ENCODE assay signal across 24 cellular contexts in the genomic region with DNA sequence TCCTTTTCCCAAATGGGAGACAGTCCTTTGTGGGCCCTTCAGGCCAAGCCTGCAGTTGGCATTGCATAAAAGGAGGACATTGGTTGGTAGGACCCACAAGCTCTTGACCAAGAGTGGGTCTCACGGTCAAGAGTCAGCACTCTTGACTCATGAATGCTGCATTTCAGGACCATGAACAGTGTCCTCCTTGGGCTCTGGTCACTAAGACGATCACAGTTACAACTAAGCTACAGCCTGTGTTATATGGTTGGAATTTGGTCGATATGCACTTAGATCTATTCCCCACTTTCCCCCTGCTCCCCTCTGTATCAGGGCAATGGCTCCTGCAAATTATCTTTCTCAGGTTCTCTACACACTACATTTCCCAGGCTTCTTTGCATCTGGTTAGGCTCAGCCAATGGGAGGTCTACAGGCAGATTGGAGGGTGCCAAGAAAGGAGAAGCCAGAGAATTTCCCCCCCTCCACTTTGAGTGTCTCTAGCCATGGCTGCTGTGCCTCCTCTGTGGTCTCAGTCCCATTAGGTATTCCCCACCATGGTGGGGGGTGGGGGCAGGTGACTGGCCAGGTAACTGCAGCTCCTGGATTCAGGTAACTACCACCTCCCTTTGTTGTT. TPM values are rescaled to one million over a fixed set of nuclear protein-coding genes. Genes with fewer than 3 reads are reported as not detected.
A peak's percentile ranks its signal among the peaks of the same experiment; 100 is the strongest.
DNase-seq lines count a peak whose midpoint lies in the region; ATAC-seq, FAIRE-seq and TF ChIP-seq lines count a peak whose summit lies in the region.
"Had no signal": no experiment of that assay in that cellular context is flagged by ENCODE, and none has a peak within 500 bp of the region (broad histone marks: within the 10 kb centered on the region; RNA-seq: fewer than 3 reads in every experiment).

No MANE protein-coding gene starts in this region.

- peaks cover 18% of the 10 kb centered on the region for H3K27me3 Mint-ChIP-seq in WTC11 (ENCODE audit: low read depth)
- peaks cover 60% of the 10 kb centered on the region for H3K27me3 Mint-ChIP-seq in activated naive CD8-positive, alpha-beta T cell treated with anti-CD3 and anti-CD28 coated beads for 36 hours

- TF ChIP-seq EP300 in A549 (IDR thresholded peaks at IDR 0.05), result no peak

- peaks cover 27% of the 10 kb centered on the region for H3K4me1 Mint-ChIP-seq in WTC11
- H3K4me1 Mint-ChIP-seq in activated naive CD8-positive, alpha-beta T cell treated with anti-CD3 and anti-CD28 coated beads for 36 hours, result peaks cover 14% of the 10 kb centered on the region

- ATAC-seq in A549 (peak; percentile 30 to 34; a peak in 2 of 6 replicates), WTC11 (peak; percentile 43), GM19452 (IDR thresholded peaks at IDR 0.05; ENCODE audit: unreplicated experiment) (no peak)
- ATAC-seq: pancreas, sciatic nerve had no signal

- no peak overlapping the region for H3K9ac ChIP-seq in colonic mucosa (ENCODE audit: low read depth in 2 of 2, low read length in 2 of 2)

- CTCF ChIA-PET in A549 (lab: Yijun Ruan, JAX) (interaction anchor here (0.7 to 2.3 kb wide), 5 partner anchors 8 to 88 kb away, joined by 3 to 10 read pairs (median 4); no protein-coding TSS in a partner anchor), WTC11 (lab: Charles Lee) (interaction anchor here (0.5 to 1.9 kb wide), 4 partner anchors 9 to 62 kb away, joined by 3 to 9 read pairs (median 3); no protein-coding TSS in a partner anchor)

- H3K4me3 Mint-ChIP-seq in WTC11, result no peak overlapping the region
- H3K4me3 Mint-ChIP-seq in activated naive CD8-positive, alpha-beta T cell treated with anti-CD3 and anti-CD28 coated beads for 36 hours, result no peak overlapping the region
- H3K4me3 Mint-ChIP-seq: activated CD4-positive, alpha-beta T cell treated with anti-CD3 and anti-CD28 coated beads, Interleukin-2, amount 10 ng/mL, durations not matched to agents 7 days and 5 days; HFFc6; stimulated activated naive CD8-positive, alpha-beta T cell treated with anti-CD3 and anti-CD28 coated beads, Interleukin-15, Interleukin-2, amounts not matched to agents 100 ng/mL and 50 ng/mL, for 24 hours had no signal

- peaks cover 4% of the 10 kb centered on the region for H3K36me3 Mint-ChIP-seq in WTC11
- H3K36me3 Mint-ChIP-seq in activated naive CD8-positive, alpha-beta T cell treated with anti-CD3 and anti-CD28 coated beads for 36 hours, result peaks cover 5% of the 10 kb centered on the region

- FAIRE-seq in A549 (lab: Jason Lieb, UNC), result no peak
- FAIRE-seq: astrocyte, GM18507, pancreas had no signal

- TF ChIP-seq POLR2A in A549 (IDR thresholded peaks at IDR 0.05; ENCODE audit: low read length), result no peak

- no peak overlapping the region for H3K4me2 ChIP-seq in A549

- H3K4me1 ChIP-seq in A549 (peaks cover 15% of the 10 kb centered on the region), colonic mucosa (no peaks in the 10 kb centered on the region)

- H3K9me3 ChIP-seq in A549, result peaks cover 12% of the 10 kb centered on the region; the same call in 2 of the 3 replicates
- H3K9me3 ChIP-seq in colonic mucosa, result no peaks in the 10 kb centered on the region
- H3K9me3 ChIP-seq: pancreas had no signal

- 30% methylated on average over 3 of the region's 3 CpGs for WGBS in A549 (ENCODE audit: missing lambda C conversion rate)

- no peak overlapping the region for H3K4me3 ChIP-seq in A549
- H3K4me3 ChIP-seq in fibroblast of pulmonary artery (replicated peaks; ENCODE audit: low read depth, low read length), result no peak overlapping the region
- no peak overlapping the region for H3K4me3 ChIP-seq in colonic mucosa
- H3K4me3 ChIP-seq: pancreas, Peyer's patch had no signal

- no peak overlapping the region for H3K27ac ChIP-seq in A549
- no peak overlapping the region for H3K27ac ChIP-seq in colonic mucosa
- H3K27ac ChIP-seq: pancreas, Peyer's patch had no signal

- TF ChIP-seq RAD21 in A549 (conservative IDR thresholded peaks at IDR 0.05 in 1 of 2, IDR thresholded peaks at IDR 0.05 in 1 of 2), result no peak

- H3K9me3 Mint-ChIP-seq in WTC11, result peaks cover 19% of the 10 kb centered on the region
- peaks cover 7% of the 10 kb centered on the region for H3K9me3 Mint-ChIP-seq in activated naive CD8-positive, alpha-beta T cell treated with anti-CD3 and anti-CD28 coated beads for 36 hours
- H3K9me3 Mint-ChIP-seq: stimulated activated naive CD8-positive, alpha-beta T cell treated with anti-CD3 and anti-CD28 coated beads, Interleukin-15, Interleukin-2, amounts not matched to agents 100 ng/mL and 50 ng/mL, for 24 hours had no signal

- no peak for TF ChIP-seq CTCF in A549 (IDR thresholded peaks at IDR 0.05)
- no peak for TF ChIP-seq CTCF in WTC11 (IDR thresholded peaks at IDR 0.05)
- no peak for TF ChIP-seq CTCF in fibroblast of pulmonary artery (IDR thresholded peaks at IDR 0.05; ENCODE audit: low read length, missing control alignments)
- TF ChIP-seq CTCF in colonic mucosa (IDR thresholded peaks at IDR 0.05), result no peak

- POLR2A ChIA-PET in A549 (lab: Yijun Ruan, JAX) (no interaction called here), WTC11 (lab: Charles Lee) (interaction anchor here (0.6 to 1.1 kb wide), 2 partner anchors 9 to 24 kb away, joined by 3 to 4 read pairs; no protein-coding TSS in a partner anchor)

- intact Hi-C loops in colonic mucosa (cut with DNase I), result no loop called here

- DNase-seq in A549 (ENCODE audit: low read depth in 1 of 2, low spot score in 1 of 2), result no peak
- DNase-seq in HCEC 1CT, result peak; percentile 18
- no peak for DNase-seq in WTC11 (ENCODE audit: low spot score)
- DNase-seq in fibroblast of pulmonary artery (ENCODE audit: low read depth), result peak; percentile 64
- no peak for DNase-seq in activated naive CD8-positive, alpha-beta T cell treated with anti-CD3 and anti-CD28 coated beads for 36 hours
- DNase-seq in colonic mucosa, result no peak
- no peak for DNase-seq in activated effector memory CD4-positive, alpha-beta T cell treated with anti-CD3 and anti-CD28 coated beads, Interleukin-2, amount 50 U/mL, for 16 hours
- DNase-seq: ACHN; activated CD4-positive, alpha-beta T cell treated with anti-CD3 and anti-CD28 coated beads, Interleukin-2, amount 10 ng/mL, durations not matched to agents 7 days and 5 days; activated naive CD4-positive, alpha-beta T cell treated with Interleukin-2 at 50 U/mL for 16 hours; CD4-positive, alpha-beta memory T cell; HFFc6; NCI-H1417 treated with DMSO at 0.1 percent for 48 hours; NCI-H2171; NCI-H748 treated with DMSO at 0.1 percent for 48 hours; pancreas; Peyer's patch; T1000; trophoblast cell had no signal

- H3K27ac Mint-ChIP-seq in WTC11, result no peak overlapping the region
- H3K27ac Mint-ChIP-seq in activated naive CD8-positive, alpha-beta T cell treated with anti-CD3 and anti-CD28 coated beads for 36 hours, result no peak overlapping the region
- H3K27ac Mint-ChIP-seq: activated CD4-positive, alpha-beta T cell treated with anti-CD3 and anti-CD28 coated beads, Interleukin-2, amount 10 ng/mL, durations not matched to agents 7 days and 5 days; CD4-positive, alpha-beta memory T cell; HFFc6; stimulated activated naive CD8-positive, alpha-beta T cell treated with anti-CD3 and anti-CD28 coated beads, Interleukin-15, Interleukin-2, amounts not matched to agents 100 ng/mL and 50 ng/mL, for 24 hours had no signal

- peaks cover 18% of the 10 kb centered on the region for H3K27me3 ChIP-seq in colonic mucosa
- H3K27me3 ChIP-seq: pancreas had no signal

- H3K36me3 ChIP-seq in colonic mucosa, result no peaks in the 10 kb centered on the region
- H3K36me3 ChIP-seq: pancreas, Peyer's patch had no signal

TF ChIP-seq in WTC11, 78 proteins besides CTCF, POLR2A, EP300 and RAD21:
- no peak for TF ChIP-seq PRRX2 (CRISPR knock-in tag; IDR thresholded peaks at IDR 0.05)
- no peak for TF ChIP-seq SOX15 (CRISPR knock-in tag; IDR thresholded peaks at IDR 0.05)
- no peak for TF ChIP-seq KAT7 (CRISPR knock-in tag; IDR thresholded peaks at IDR 0.05; ENCODE audit: borderline replicate concordance)
- no peak for TF ChIP-seq RELA (CRISPR knock-in tag; IDR thresholded peaks at IDR 0.05; ENCODE audit: borderline replicate concordance)
- TF ChIP-seq, protein P1, sequence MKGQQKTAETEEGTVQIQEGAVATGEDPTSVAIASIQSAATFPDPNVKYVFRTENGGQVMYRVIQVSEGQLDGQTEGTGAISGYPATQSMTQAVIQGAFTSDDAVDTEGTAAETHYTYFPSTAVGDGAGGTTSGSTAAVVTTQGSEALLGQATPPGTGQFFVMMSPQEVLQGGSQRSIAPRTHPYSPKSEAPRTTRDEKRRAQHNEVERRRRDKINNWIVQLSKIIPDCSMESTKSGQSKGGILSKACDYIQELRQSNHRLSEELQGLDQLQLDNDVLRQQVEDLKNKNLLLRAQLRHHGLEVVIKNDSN (CRISPR knock-in tag; IDR thresholded peaks at IDR 0.05), result no peak
- TF ChIP-seq ZNF219 (CRISPR knock-in tag; IDR thresholded peaks at IDR 0.05; ENCODE audit: borderline replicate concordance), result no peak
- no peak for TF ChIP-seq TP53 (CRISPR knock-in tag; IDR thresholded peaks at IDR 0.05)
- TF ChIP-seq NR1H2 (CRISPR knock-in tag; IDR thresholded peaks at IDR 0.05), result no peak
- TF ChIP-seq SMAD3 (CRISPR knock-in tag; IDR thresholded peaks at IDR 0.05; ENCODE audit: borderline replicate concordance), result no peak
- TF ChIP-seq, protein P2, sequence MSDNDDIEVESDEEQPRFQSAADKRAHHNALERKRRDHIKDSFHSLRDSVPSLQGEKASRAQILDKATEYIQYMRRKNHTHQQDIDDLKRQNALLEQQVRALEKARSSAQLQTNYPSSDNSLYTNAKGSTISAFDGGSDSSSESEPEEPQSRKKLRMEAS (CRISPR knock-in tag; IDR thresholded peaks at IDR 0.05), result no peak

RNA-seq across cellular contexts. Expression of a gene that starts 3.1 kb away (rescaled TPM):
- polyA plus RNA-seq in A549 (2011; rRNA removed) (6.5 and 6.6 TPM in 2 replicates), A549 (2017; fragmentation: RNase III; extraction: RNeasy Plus Mini Kit Qiagen cat#74134 plus additional on column Dnase treatment) (6.6 to 8.0 TPM (median 7.7 TPM) in 3 replicates)
- polyA plus RNA-seq in A549 (2012; cell fraction: cytosol; rRNA removed), result 9.4 and 13.2 TPM in 2 replicates
- polyA plus RNA-seq in A549 (2012; cell fraction: nucleus; rRNA removed), result 9.2 and 9.8 TPM in 2 replicates
- polyA minus RNA-seq in A549 (2011; rRNA and poly(A)+ RNA removed), result 7.0 and 8.2 TPM in 2 replicates
- total RNA-seq in WTC11 (2021) (66.0 to 93.3 TPM (median 91.8 TPM) in 3 replicates), colonic mucosa (1 to 10 TPM; 1.2 to 1.9 TPM)
- 1 to 10 TPM; 2.7 to 2.9 TPM for total RNA-seq in activated naive CD8-positive, alpha-beta T cell treated with anti-CD3 and anti-CD28 coated beads for 36 hours

Comparison
In these comparisons a context has a peak if more than half of its experiments do, and no peak if none do; other contexts are left out.
1. DNase-seq: peak in HCEC 1CT (single experiment) and fibroblast of pulmonary artery (single experiment); none in A549 (0 of 2), WTC11 (single experiment), activated naive CD8-positive, alpha-beta T cell treated with anti-CD3 and anti-CD28 coated beads for 36 hours (single experiment), colonic mucosa (single experiment) and activated effector memory CD4-positive, alpha-beta T cell treated with anti-CD3 and anti-CD28 coated beads, Interleukin-2, amount 50 U/mL, for 16 hours (single experiment).
2. RNA of a gene that starts 3.1 kb away (total RNA-seq): 66.0 to 93.3 TPM in WTC11; 2.7 to 2.9 TPM in activated naive CD8-positive, alpha-beta T cell treated with anti-CD3 and anti-CD28 coated beads for 36 hours and 1.2 to 1.9 TPM in colonic mucosa; every median in the first group is over 10 times any median in the second.